7 cellular contexts compared by ENCODE assay signal in genomic region chr12:54300267-54300731, GRCh38. TPM values are rescaled to one million over a fixed set of nuclear protein-coding genes. Genes with fewer than 3 reads are reported as not detected.
DNase-seq lines count a peak whose midpoint lies in the region; ATAC-seq and TF ChIP-seq lines count a peak whose summit lies in the region.
"Had no signal": no experiment of that assay in that cellular context is flagged by ENCODE, and none has a peak within 500 bp of the region (broad histone marks: within the 10 kb centered on the region; RNA-seq: fewer than 3 reads in every experiment).

No MANE protein-coding gene starts in this region.

- no peaks in the 10 kb centered on the region for H3K9me3 ChIP-seq in neuron (ENCODE audit: low read length)

- DNase-seq in GM23338 (ENCODE audit: low spot score) = no peak
- no peak for DNase-seq in central memory CD8-positive, alpha-beta T cell (ENCODE audit: low spot score in 2 of 2)
- DNase-seq in activated CD8-positive, alpha-beta memory T cell treated with anti-CD3 and anti-CD28 coated beads, Interleukin-2, amount 50 U/mL, for 48 hours = no peak
- DNase-seq in epidermal melanocyte (ENCODE audit: insufficient read length, low spot score) = no peak
- DNase-seq in stimulated activated CD4-positive, alpha-beta T cell treated with anti-CD3 and anti-CD28 coated beads, Interleukin-2, amount 100 ng/mL, for 48 hours = no peak

- H3K4me1 ChIP-seq in GM23338 (ENCODE audit: insufficient read depth) (peaks cover 47% of the 10 kb centered on the region), neuron (ENCODE audit: insufficient read depth, low read length) (peaks cover 17% of the 10 kb centered on the region)

- H3K79me2 ChIP-seq in GM23338 (replicated peaks; ENCODE audit: insufficient read depth) = no peaks in the 10 kb centered on the region

- H3K9me2 ChIP-seq in GM23338 (ENCODE audit: insufficient read depth) = no peaks in the 10 kb centered on the region

- peak overlapping the region; percentile 85; the same call in 1 of the 2 replicates for H3K27ac Mint-ChIP-seq in GM23338
- no peak overlapping the region for H3K27ac Mint-ChIP-seq in central memory CD8-positive, alpha-beta T cell (ENCODE audit: low read depth)
- H3K27ac Mint-ChIP-seq: activated T-helper 1 cell treated with anti-CD3 and anti-CD28 coated beads, Interleukin-12 subunit alpha, Interleukin-12 subunit beta, Interleukin-2, Interleukin-4 antibody, amounts not matched to agents 30 ng/mL and 10 ng/mL and 1 ng/mL, durations not matched to agents 14 hours and 24 hours and 36 hours had no signal

- no peaks in the 10 kb centered on the region for H3K9me3 Mint-ChIP-seq in GM23338
- no peaks in the 10 kb centered on the region for H3K9me3 Mint-ChIP-seq in central memory CD8-positive, alpha-beta T cell
- H3K9me3 Mint-ChIP-seq: activated T-helper 1 cell treated with anti-CD3 and anti-CD28 coated beads, Interleukin-12 subunit alpha, Interleukin-12 subunit beta, Interleukin-2, Interleukin-4 antibody, amounts not matched to agents 30 ng/mL and 10 ng/mL and 1 ng/mL, durations not matched to agents 14 hours and 24 hours and 36 hours had no signal

- no peaks in the 10 kb centered on the region; the same call in 2 of the 3 replicates for H3K36me3 Mint-ChIP-seq in GM23338 (ENCODE audit: low read depth)
- peaks cover 1% of the 10 kb centered on the region for H3K36me3 Mint-ChIP-seq in central memory CD8-positive, alpha-beta T cell (ENCODE audit: insufficient read depth)

- peaks cover 15% of the 10 kb centered on the region for H3K27me3 ChIP-seq in GM23338 (ENCODE audit: insufficient read depth)
- peaks cover 31% of the 10 kb centered on the region for H3K27me3 ChIP-seq in neuron (ENCODE audit: insufficient read depth, low read length)

- H2AFZ ChIP-seq in GM23338 (peak overlapping the region; percentile 96), neuron (ENCODE audit: low read depth, low read length) (peak overlapping the region; percentile 50)

- H3K27me3 Mint-ChIP-seq in GM23338 (ENCODE audit: insufficient read depth, low read depth, poor library complexity) = peaks cover 17% of the 10 kb centered on the region
- peaks cover 54% of the 10 kb centered on the region for H3K27me3 Mint-ChIP-seq in central memory CD8-positive, alpha-beta T cell

- no peak for TF ChIP-seq CTCF in GM23338 (conservative IDR thresholded peaks at IDR 0.05; ENCODE audit: low read depth in 2 of 2)

- H3K27ac ChIP-seq in GM23338 (ENCODE audit: low read depth) = no peak overlapping the region

- H3K36me3 ChIP-seq in GM23338 (ENCODE audit: insufficient read depth) (no peaks in the 10 kb centered on the region), neuron (ENCODE audit: insufficient read depth, low read length) (no peaks in the 10 kb centered on the region)

- H3K4me1 Mint-ChIP-seq in GM23338 = peaks cover 50% of the 10 kb centered on the region
- H3K4me1 Mint-ChIP-seq in central memory CD8-positive, alpha-beta T cell = peaks cover 27% of the 10 kb centered on the region

- ATAC-seq in GM23338 = no peak
- no peak for ATAC-seq in central memory CD8-positive, alpha-beta T cell (replicated peaks; ENCODE audit: extremely low read depth, poor library complexity, severe bottlenecking)

- peak overlapping the region; percentile 71 for H3K4me3 ChIP-seq in GM23338
- peak overlapping the region; percentile 7 for H3K4me3 ChIP-seq in neuron (ENCODE audit: low read length)

- peak overlapping the region; percentile 99 for H3K4me2 ChIP-seq in GM23338

- peaks cover 12% of the 10 kb centered on the region for H3F3A ChIP-seq in GM23338 (replicated peaks; ENCODE audit: low read depth)

- H4K20me1 ChIP-seq in GM23338 (replicated peaks; ENCODE audit: insufficient read depth) = no peaks in the 10 kb centered on the region

- peak overlapping the region; percentile 70 for H3K4me3 Mint-ChIP-seq in GM23338
- peak overlapping the region; percentile 44 for H3K4me3 Mint-ChIP-seq in central memory CD8-positive, alpha-beta T cell

TF ChIP-seq in GM23338, 12 proteins besides CTCF, POLR2A, EP300 and RAD21 (continues in another document):
- TF ChIP-seq POLR2AphosphoS5 (IDR thresholded peaks at IDR 0.05; ENCODE audit: low read depth) (no peak), ZNF462 (CRISPR knock-in tag; IDR thresholded peaks at IDR 0.05) (no peak), ZNF114 (CRISPR knock-in tag; IDR thresholded peaks at IDR 0.05) (no peak), NANOG (IDR thresholded peaks at IDR 0.05; ENCODE audit: borderline replicate concordance) (no peak), JUNB (IDR thresholded peaks at IDR 0.05; ENCODE audit: unreplicated experiment) (no peak), ZNF331 (CRISPR knock-in tag; IDR thresholded peaks at IDR 0.05; ENCODE audit: low read depth) (no peak), EZH2 (IDR thresholded peaks at IDR 0.05; ENCODE audit: low read depth, unreplicated experiment) (no peak)

RNA-seq across cellular contexts. Expression of gene NFE2, which starts 0.5 kb away (rescaled TPM):
- 0.27 and 1.3 TPM in 2 replicates for total RNA-seq in GM23338 (2014; rRNA removed; shearing (Covaris generic))
- 1.8 and 3.0 TPM in 2 replicates for polyA plus RNA-seq in GM23338 (2016; fragmentation: Nextera tagmentation; extraction: Ambion mirVana)
- total RNA-seq: activated T-helper 1 cell treated with anti-CD3 and anti-CD28 coated beads, Interleukin-12 subunit alpha, Interleukin-12 subunit beta, Interleukin-2, Interleukin-4 antibody, amounts not matched to agents 30 ng/mL and 10 ng/mL and 1 ng/mL, durations not matched to agents 14 hours and 24 hours and 36 hours had no signal

RNA-seq across cellular contexts. Expression of gene HNRNPA1, which starts 19.8 kb away (rescaled TPM):
- total RNA-seq in GM23338 (2014; rRNA removed; shearing (Covaris generic)) = 1,104 and 1,281 TPM in 2 replicates
- 2,363 and 2,576 TPM in 2 replicates for polyA plus RNA-seq in GM23338 (2016; fragmentation: Nextera tagmentation; extraction: Ambion mirVana)

RNA-seq across cellular contexts. Expression of gene CBX5, which starts 20.4 kb away (rescaled TPM):
- total RNA-seq in GM23338 (2014; rRNA removed; shearing (Covaris generic)) = 193 and 212 TPM in 2 replicates
- 152 and 175 TPM in 2 replicates for polyA plus RNA-seq in GM23338 (2016; fragmentation: Nextera tagmentation; extraction: Ambion mirVana)

RNA-seq across cellular contexts. Expression of gene COPZ1, which starts 24.6 kb away (rescaled TPM):
- 72.5 and 91.2 TPM in 2 replicates for total RNA-seq in GM23338 (2014; rRNA removed; shearing (Covaris generic))
- polyA plus RNA-seq in GM23338 (2016; fragmentation: Nextera tagmentation; extraction: Ambion mirVana) = 72.7 and 79.9 TPM in 2 replicates
